13 cellular contexts compared by ENCODE assay signal in genomic region chr12:124088232-124088907, GRCh38.
"Had no signal": no experiment of that assay in that cellular context is flagged by ENCODE, and none has a peak within 500 bp of the region (broad histone marks: within the 10 kb centered on the region; RNA-seq: fewer than 3 reads in every experiment).

No MANE protein-coding gene starts in this region.

- H3K4me3 ChIP-seq: adrenal gland, lung had no signal

- H3K27ac Mint-ChIP-seq: activated T-helper 2 cell treated with anti-CD3 and anti-CD28 coated beads, Interferon-gamma antibody, Interleukin-2, Interleukin-4, amounts not matched to agents 10 μg/mL and 5 μg/mL and 100 μg/mL, durations not matched to agents 14 hours and 24 hours and 36 hours; endodermal cell; natural killer cell; T-helper 17 cell had no signal

- H3K36me3 ChIP-seq: adrenal gland had no signal

- H3K9me3 ChIP-seq: adrenal gland had no signal

- ATAC-seq: esophagus mucosa; natural killer cell; stimulated activated naive CD8-positive, alpha-beta T cell treated with anti-CD3 and anti-CD28 coated beads, Interleukin-15, amount 100 ng/mL, for 72 hours; T-helper 17 cell had no signal

- H3K27me3 Mint-ChIP-seq: stimulated activated naive CD8-positive, alpha-beta T cell treated with anti-CD3 and anti-CD28 coated beads, Interleukin-15, amount 100 ng/mL, for 72 hours had no signal

- H3K4me1 Mint-ChIP-seq: central memory CD8-positive, alpha-beta T cell; stimulated activated naive CD8-positive, alpha-beta T cell treated with anti-CD3 and anti-CD28 coated beads, Interleukin-15, amount 100 ng/mL, for 72 hours had no signal

- H3K4me3 Mint-ChIP-seq: central memory CD8-positive, alpha-beta T cell; endodermal cell; natural killer cell; stimulated activated naive CD8-positive, alpha-beta T cell treated with anti-CD3 and anti-CD28 coated beads, Interleukin-15, amount 100 ng/mL, for 72 hours; T-helper 17 cell had no signal

- H3K9me3 Mint-ChIP-seq: activated T-helper 2 cell treated with anti-CD3 and anti-CD28 coated beads, Interferon-gamma antibody, Interleukin-2, Interleukin-4, amounts not matched to agents 10 μg/mL and 5 μg/mL and 100 μg/mL, durations not matched to agents 14 hours and 24 hours and 36 hours; central memory CD8-positive, alpha-beta T cell; endodermal cell; stimulated activated naive CD8-positive, alpha-beta T cell treated with anti-CD3 and anti-CD28 coated beads, Interleukin-15, amount 100 ng/mL, for 72 hours had no signal

- H3K4me1 ChIP-seq: adrenal gland had no signal

- H3K27me3 ChIP-seq: adrenal gland had no signal

- DNase-seq: activated naive CD4-positive, alpha-beta T cell treated with anti-CD3 and anti-CD28 coated beads, Interleukin-2, amount 50 U/mL, for 16 hours; adrenal gland; dermis blood vessel endothelial cell; endodermal cell; natural killer cell; stimulated activated CD4-positive, alpha-beta T cell treated with anti-CD3 and anti-CD28 coated beads, Interleukin-4, amount 100 ng/mL, for 1 hour; stimulated activated CD8-positive, alpha-beta memory T cell treated with anti-CD3 and anti-CD28 coated beads, Interleukin-4, amount 100 ng/mL, for 48 hours; stimulated activated naive CD8-positive, alpha-beta T cell treated with anti-CD3 and anti-CD28 coated beads, Interleukin-15, amount 100 ng/mL, for 72 hours; T-helper 17 cell had no signal

- H3K27ac ChIP-seq: adrenal gland had no signal

- H3K36me3 Mint-ChIP-seq: natural killer cell had no signal
